Comparison of ENCODE assay signal across 8 cellular contexts in genomic region chr1:179953974-179954493, GRCh38. TPM values are rescaled to one million over a fixed set of nuclear protein-coding genes. Genes with fewer than 3 reads are reported as not detected.
DNase-seq lines count a peak whose midpoint lies in the region; ATAC-seq and TF ChIP-seq lines count a peak whose summit lies in the region.

No MANE protein-coding gene starts in this region.

- H2AFZ ChIP-seq in DND-41 (ENCODE audit: low read depth, low read length): peak overlapping the region; percentile 83

- H3K4me3 ChIP-seq in DND-41 (ENCODE audit: low read depth in 1 of 2, low read length in 2 of 2) (peak overlapping the region; percentile 32 to 91), HAP-1 (peak overlapping the region; percentile 93), WERI-Rb-1 (ENCODE audit: low read depth, low read length) (peak overlapping the region; percentile 99), coronary artery (peak overlapping the region; percentile 91), mesodermal cell (ENCODE audit: extremely low read depth, insufficient read depth, low read length, poor library complexity, severe bottlenecking) (peak overlapping the region; percentile 85)

- peak overlapping the region; percentile 98 for H3K27ac Mint-ChIP-seq in stimulated activated naive CD8-positive, alpha-beta T cell treated with anti-CD3 and anti-CD28 coated beads, Interleukin-15, Interleukin-2, amounts not matched to agents 100 ng/mL and 50 ng/mL, for 24 hours

- peaks cover 23% of the 10 kb centered on the region for H4K20me1 ChIP-seq in DND-41 (ENCODE audit: insufficient read depth, low read length)

- ATAC-seq in DND-41 (ENCODE audit: insufficient read depth, low read depth) (no peak), GM19467 (IDR thresholded peaks at IDR 0.05; ENCODE audit: unreplicated experiment) (no peak)

- peak overlapping the region; percentile 91 for H3K27ac ChIP-seq in DND-41 (ENCODE audit: low read length)
- peak overlapping the region; percentile 62 for H3K27ac ChIP-seq in WERI-Rb-1
- H3K27ac ChIP-seq in coronary artery: peak overlapping the region; percentile 95 to 99
- H3K27ac ChIP-seq in mesodermal cell (ENCODE audit: low read depth, low read length, severe bottlenecking): peak overlapping the region; percentile 86

- H3K4me1 Mint-ChIP-seq in stimulated activated naive CD8-positive, alpha-beta T cell treated with anti-CD3 and anti-CD28 coated beads, Interleukin-15, Interleukin-2, amounts not matched to agents 100 ng/mL and 50 ng/mL, for 24 hours (ENCODE audit: low read depth): peaks cover 58% of the 10 kb centered on the region

- no peaks in the 10 kb centered on the region for H3K36me3 Mint-ChIP-seq in stimulated activated naive CD8-positive, alpha-beta T cell treated with anti-CD3 and anti-CD28 coated beads, Interleukin-15, Interleukin-2, amounts not matched to agents 100 ng/mL and 50 ng/mL, for 24 hours (ENCODE audit: low read depth)

- H3K36me3 ChIP-seq in DND-41 (ENCODE audit: insufficient read depth, low read length): no peaks in the 10 kb centered on the region; the same call in 1 of the 2 replicates
- peaks cover 4% of the 10 kb centered on the region; the same call in 1 of the 2 replicates for H3K36me3 ChIP-seq in HAP-1 (replicated peaks)
- peaks cover 5% of the 10 kb centered on the region for H3K36me3 ChIP-seq in WERI-Rb-1
- H3K36me3 ChIP-seq in mesodermal cell (ENCODE audit: control insufficient read depth, insufficient read depth, low read length): no peaks in the 10 kb centered on the region

- in situ Hi-C loops in HAP-1 (cut with MboI; ENCODE audit: low sequenced_read_pairs): no loop called here

- peaks cover 45% of the 10 kb centered on the region for H3K79me2 ChIP-seq in DND-41 (ENCODE audit: insufficient read depth, low read length)

- H3K9me3 ChIP-seq in DND-41 (ENCODE audit: insufficient read depth, low read length, severe bottlenecking): no peaks in the 10 kb centered on the region
- H3K9me3 ChIP-seq in HAP-1: no peaks in the 10 kb centered on the region
- no peaks in the 10 kb centered on the region for H3K9me3 ChIP-seq in WERI-Rb-1 (ENCODE audit: severe bottlenecking)
- no peaks in the 10 kb centered on the region for H3K9me3 ChIP-seq in mesodermal cell (ENCODE audit: control insufficient read depth, low read length)

- no peaks in the 10 kb centered on the region for H3K27me3 Mint-ChIP-seq in stimulated activated naive CD8-positive, alpha-beta T cell treated with anti-CD3 and anti-CD28 coated beads, Interleukin-15, Interleukin-2, amounts not matched to agents 100 ng/mL and 50 ng/mL, for 24 hours

- H3K4me3 Mint-ChIP-seq in stimulated activated naive CD8-positive, alpha-beta T cell treated with anti-CD3 and anti-CD28 coated beads, Interleukin-15, Interleukin-2, amounts not matched to agents 100 ng/mL and 50 ng/mL, for 24 hours: peak overlapping the region; percentile 97

- peak overlapping the region; percentile 67 for H3K4me2 ChIP-seq in DND-41 (ENCODE audit: insufficient read depth, low read length)

- 10 to 18% methylated on average over 18 to 19 of the region's 19 CpGs for WGBS in mesodermal cell (ENCODE audit: insufficient coverage in 2 of 2), 2 experiments

- H3K4me1 ChIP-seq in DND-41 (ENCODE audit: insufficient read depth, low read length): peaks cover 41% of the 10 kb centered on the region
- peaks cover 14% of the 10 kb centered on the region for H3K4me1 ChIP-seq in HAP-1
- H3K4me1 ChIP-seq in mesodermal cell (ENCODE audit: control insufficient read depth, insufficient read depth, low read length, poor library complexity, severe bottlenecking): no peaks in the 10 kb centered on the region

- DNase-seq in DND-41 (no peak), HAP-1 (ENCODE audit: low spot score in 2 of 2) (peak; percentile 33 to 36), NCI-H1092 treated with DMSO at 0.1 percent for 48 hours (lab: John Stamatoyannopoulos, UW) (peak; percentile 78), WERI-Rb-1 (peak; percentile 41), coronary artery (ENCODE audit: low spot score) (no peak)

- H3K27me3 ChIP-seq in DND-41 (ENCODE audit: insufficient read depth, low read length, poor library complexity) (no peaks in the 10 kb centered on the region), HAP-1 (ENCODE audit: low read depth) (no peaks in the 10 kb centered on the region), WERI-Rb-1 (ENCODE audit: insufficient read depth, low read depth, severe bottlenecking) (no peaks in the 10 kb centered on the region)

- peak overlapping the region; percentile 91 for H3K9ac ChIP-seq in DND-41 (ENCODE audit: low read depth, low read length)

- no peaks in the 10 kb centered on the region for H3K9me3 Mint-ChIP-seq in stimulated activated naive CD8-positive, alpha-beta T cell treated with anti-CD3 and anti-CD28 coated beads, Interleukin-15, Interleukin-2, amounts not matched to agents 100 ng/mL and 50 ng/mL, for 24 hours

- no peak for TF ChIP-seq CTCF in DND-41 (IDR thresholded peaks at IDR 0.05; ENCODE audit: borderline replicate concordance, extremely low read depth, low read length, poor library complexity, severe bottlenecking)
- TF ChIP-seq CTCF in WERI-Rb-1 (IDR thresholded peaks at IDR 0.05; ENCODE audit: low read depth, low read length): peak; percentile 28; the same call in 1 of the 2 replicates
- no peak for TF ChIP-seq CTCF in coronary artery (IDR thresholded peaks at IDR 0.05)

RNA-seq across cellular contexts. Expression of gene CEP350, which starts 0.6 kb away (rescaled TPM):
- polyA plus RNA-seq in mesodermal cell (2013, experiment 1 of 2): 19.9 TPM
- polyA plus RNA-seq in mesodermal cell (2013, experiment 2 of 2): 19.5 TPM

Comparison
In these comparisons a context has a peak if more than half of its experiments do, and no peak if none do; other contexts are left out.
1. DNase-seq: peak in HAP-1 (2 of 2), NCI-H1092 treated with DMSO at 0.1 percent for 48 hours (single experiment) and WERI-Rb-1 (single experiment); none in DND-41 (single experiment) and coronary artery (single experiment).
2. Peak in every context shown above with its lines, with median percentiles within 50 percentile points of each other: H3K27ac ChIP-seq and H3K4me3 ChIP-seq.